In genomic region chr12:50765325-50765911, GRCh38 we compare ENCODE assay signal across 1 cellular context.
A peak's percentile ranks its signal among the peaks of the same experiment; 100 is the strongest.
TF ChIP-seq lines count a peak whose summit lies in the region.

No MANE protein-coding gene starts in this region.

TF ChIP-seq in HepG2, 621 proteins besides CTCF, POLR2A, EP300 and RAD21 (continued from another document):
- TF ChIP-seq KAT8 (CRISPR knock-in tag; IDR thresholded peaks at IDR 0.05) (no peak; the same call in 1 of the 2 replicates), SOX5 (CRISPR knock-in tag; IDR thresholded peaks at IDR 0.05; ENCODE audit: borderline replicate concordance) (0 out of 2 replicates have a peak, but pooled peaks have one; percentile 17), ZNF775 (CRISPR knock-in tag; IDR thresholded peaks at IDR 0.05; ENCODE audit: borderline replicate concordance) (0 out of 2 replicates have a peak, but pooled peaks have one; percentile 39)
